In genomic region chr3:107001635-107002034, GRCh38 we compare ENCODE assay signal across 15 cellular contexts.
"Had no signal": no experiment of that assay in that cellular context is flagged by ENCODE, and none has a peak within 500 bp of the region (broad histone marks: within the 10 kb centered on the region; RNA-seq: fewer than 3 reads in every experiment).

No MANE protein-coding gene starts in this region.

- H3K27me3 ChIP-seq: ovary, stomach, testis had no signal

- H3K27ac ChIP-seq: ovary, stomach, testis had no signal

- H3K9me3 ChIP-seq: ovary, testis had no signal

- H3K4me3 ChIP-seq: ovary, stomach, testis had no signal

- H3K36me3 ChIP-seq: ovary, stomach had no signal

- H3K27ac Mint-ChIP-seq: nephron progenitor cell had no signal

- H3K4me1 Mint-ChIP-seq: nephron progenitor cell had no signal

- DNase-seq: activated CD4-positive, alpha-beta T cell treated with anti-CD3 and anti-CD28 coated beads for 1 hour; activated CD4-positive, alpha-beta T cell treated with anti-CD3 and anti-CD28 coated beads, Interleukin-2, amount 50 U/mL, for 4 hours; activated naive CD4-positive, alpha-beta T cell treated with anti-CD3 and anti-CD28 coated beads, Interleukin-2, amount 50 U/mL, for 16 hours; activated T-cell treated with anti-CD3 and anti-CD28 coated beads, Interleukin-2, amount 50 U/mL, for 1 hour; hippocampal formation; left ventricle myocardium superior; mesenchymal stem cell; nephron progenitor cell; ovary; stimulated activated CD4-positive, alpha-beta T cell treated with anti-CD3 and anti-CD28 coated beads, Interleukin-12 subunit alpha, Interleukin-12 subunit beta, amount 100 ng/mL, for 4 hours; stimulated activated CD4-positive, alpha-beta T cell treated with anti-CD3 and anti-CD28 coated beads, Interleukin-2, amount 100 ng/mL, for 24 hours; stomach; testis had no signal

- H3K4me1 ChIP-seq: stomach, testis had no signal

- H3K4me3 Mint-ChIP-seq: nephron progenitor cell had no signal

- ATAC-seq: esophagus mucosa, left ventricle myocardium superior, sciatic nerve had no signal
